ENCODE assay signal across 9 cellular contexts in the genomic region with DNA sequence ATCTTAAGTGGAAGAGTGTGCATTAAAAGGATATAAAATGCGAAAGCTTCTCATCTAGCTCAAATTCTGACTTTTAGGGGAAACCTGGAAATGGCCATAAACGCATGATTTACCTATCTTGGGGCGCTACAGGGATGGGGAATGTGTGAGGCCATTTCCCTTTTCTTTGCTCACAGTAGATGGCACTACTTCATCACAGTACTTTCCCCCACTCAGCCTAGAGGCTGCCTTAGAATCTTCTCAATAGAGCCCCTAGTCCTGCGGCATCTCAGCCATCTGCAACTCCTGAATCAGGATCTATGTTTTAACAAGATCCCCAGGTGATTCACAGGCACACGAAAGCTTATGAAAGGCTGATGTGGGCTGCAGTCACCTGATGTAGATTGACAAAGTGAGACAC.
A peak's percentile ranks its signal among the peaks of the same experiment; 100 is the strongest.
DNase-seq lines count a peak whose midpoint lies in the region; ATAC-seq and TF ChIP-seq lines count a peak whose summit lies in the region.
"Had no signal": no experiment of that assay in that cellular context is flagged by ENCODE, and none has a peak within 500 bp of the region (broad histone marks: within the 10 kb centered on the region; RNA-seq: fewer than 3 reads in every experiment).

No MANE protein-coding gene starts in this region.

- no peak overlapping the region for H3K27ac ChIP-seq in RWPE2 (ENCODE audit: poor library complexity, severe bottlenecking)
- H3K27ac ChIP-seq: SJSA1 had no signal

- H3K27me3 ChIP-seq in RWPE2 (ENCODE audit: insufficient read depth, poor library complexity, severe bottlenecking) = no peaks in the 10 kb centered on the region
- H3K27me3 ChIP-seq: SJSA1 had no signal

- ATAC-seq in HG03060 (IDR thresholded peaks at IDR 0.05; ENCODE audit: low read depth, unreplicated experiment) (peak; percentile 60), RWPE2 (ENCODE audit: low read depth) (peak; percentile 86), GM18873 (IDR thresholded peaks at IDR 0.05; ENCODE audit: low FRiP score, unreplicated experiment) (no peak)

- H3K4me3 ChIP-seq in RWPE2 (ENCODE audit: severe bottlenecking) (no peak overlapping the region), foreskin fibroblast (ENCODE audit: low read depth in 1 of 2, low read length in 2 of 2) (no peak overlapping the region)
- H3K4me3 ChIP-seq: SJSA1 had no signal

- no peak overlapping the region for H3K4me3 Mint-ChIP-seq in endothelial cell (ENCODE audit: unreplicated experiment)

- TF ChIP-seq CTCF in RWPE2 (IDR thresholded peaks at IDR 0.05; ENCODE audit: poor library complexity, severe bottlenecking) (peak; percentile 80), foreskin fibroblast (IDR thresholded peaks at IDR 0.05; ENCODE audit: low read depth, low read length) (peak; percentile 60), endothelial cell (IDR thresholded peaks at IDR 0.05; ENCODE audit: unreplicated experiment) (no peak)

- no peaks in the 10 kb centered on the region for H3K27me3 Mint-ChIP-seq in endothelial cell (ENCODE audit: unreplicated experiment)

- H3K36me3 Mint-ChIP-seq in endothelial cell (ENCODE audit: low read depth, unreplicated experiment) = peaks cover 8% of the 10 kb centered on the region

- no peaks in the 10 kb centered on the region for H3K9me3 Mint-ChIP-seq in endothelial cell (ENCODE audit: unreplicated experiment)

- H3K27ac Mint-ChIP-seq in endothelial cell (ENCODE audit: unreplicated experiment) = no peak overlapping the region

- no peaks in the 10 kb centered on the region for H3K36me3 ChIP-seq in RWPE2 (ENCODE audit: low read depth)
- H3K36me3 ChIP-seq: SJSA1 had no signal

- H3K4me1 Mint-ChIP-seq in endothelial cell (ENCODE audit: unreplicated experiment) = peaks cover 36% of the 10 kb centered on the region

- DNase-seq in EH (ENCODE audit: low read depth) (peak; percentile 67), RWPE2 (ENCODE audit: low spot score) (no peak), foreskin fibroblast (peak; percentile 48 to 81), renal cortical epithelial cell (ENCODE audit: low read depth) (peak; percentile 49), endothelial cell (ENCODE audit: low spot score) (no peak), mesenteric fat pad (ENCODE audit: low spot score) (no peak)

- H3K4me1 ChIP-seq in RWPE2 (ENCODE audit: insufficient read depth, poor library complexity, severe bottlenecking) = peaks cover 6% of the 10 kb centered on the region

- no peaks in the 10 kb centered on the region for H3K9me3 ChIP-seq in RWPE2 (ENCODE audit: severe bottlenecking)
- H3K9me3 ChIP-seq: SJSA1 had no signal

Comparison
In these comparisons a context has a peak if more than half of its experiments do, and no peak if none do; other contexts are left out.
1. DNase-seq: peak in EH (single experiment), foreskin fibroblast (2 of 2) and renal cortical epithelial cell (single experiment); none in RWPE2 (single experiment), endothelial cell (single experiment) and mesenteric fat pad (single experiment).